8 cellular contexts compared by ENCODE assay signal in genomic region chr7:30478349-30479228, GRCh38. TPM values are rescaled to one million over a fixed set of nuclear protein-coding genes. Genes with fewer than 3 reads are reported as not detected.
DNase-seq lines count a peak whose midpoint lies in the region; ATAC-seq, FAIRE-seq and TF ChIP-seq lines count a peak whose summit lies in the region.

A gene with protein sequence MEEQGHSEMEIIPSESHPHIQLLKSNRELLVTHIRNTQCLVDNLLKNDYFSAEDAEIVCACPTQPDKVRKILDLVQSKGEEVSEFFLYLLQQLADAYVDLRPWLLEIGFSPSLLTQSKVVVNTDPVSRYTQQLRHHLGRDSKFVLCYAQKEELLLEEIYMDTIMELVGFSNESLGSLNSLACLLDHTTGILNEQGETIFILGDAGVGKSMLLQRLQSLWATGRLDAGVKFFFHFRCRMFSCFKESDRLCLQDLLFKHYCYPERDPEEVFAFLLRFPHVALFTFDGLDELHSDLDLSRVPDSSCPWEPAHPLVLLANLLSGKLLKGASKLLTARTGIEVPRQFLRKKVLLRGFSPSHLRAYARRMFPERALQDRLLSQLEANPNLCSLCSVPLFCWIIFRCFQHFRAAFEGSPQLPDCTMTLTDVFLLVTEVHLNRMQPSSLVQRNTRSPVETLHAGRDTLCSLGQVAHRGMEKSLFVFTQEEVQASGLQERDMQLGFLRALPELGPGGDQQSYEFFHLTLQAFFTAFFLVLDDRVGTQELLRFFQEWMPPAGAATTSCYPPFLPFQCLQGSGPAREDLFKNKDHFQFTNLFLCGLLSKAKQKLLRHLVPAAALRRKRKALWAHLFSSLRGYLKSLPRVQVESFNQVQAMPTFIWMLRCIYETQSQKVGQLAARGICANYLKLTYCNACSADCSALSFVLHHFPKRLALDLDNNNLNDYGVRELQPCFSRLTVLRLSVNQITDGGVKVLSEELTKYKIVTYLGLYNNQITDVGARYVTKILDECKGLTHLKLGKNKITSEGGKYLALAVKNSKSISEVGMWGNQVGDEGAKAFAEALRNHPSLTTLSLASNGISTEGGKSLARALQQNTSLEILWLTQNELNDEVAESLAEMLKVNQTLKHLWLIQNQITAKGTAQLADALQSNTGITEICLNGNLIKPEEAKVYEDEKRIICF (minus strand): TSS chr7:30478784. CDS start chr7:30456921, 21,863 bp downstream.

- H3K79me1 ChIP-seq in H1 (ENCODE audit: low read depth, low read length): no peaks in the 10 kb centered on the region; the same call in 1 of the 2 replicates
- H3K79me1 ChIP-seq in mesenchymal stem cell (replicated peaks; ENCODE audit: low read length, poor library complexity, severe bottlenecking): peaks cover 14% of the 10 kb centered on the region

- H3K27me3 ChIP-seq in H1 (replicated peaks in 1 of 4; ENCODE audit: control insufficient read depth in 3 of 4, extremely low read depth in 1 of 4, insufficient read depth in 3 of 4, low read length in 3 of 4) (peaks cover 0 to 7% (median 3%) of the 10 kb centered on the region in 4 experiments; a peak in 4 of 7 replicates), mesenchymal stem cell (ENCODE audit: control insufficient read depth in 1 of 2, insufficient read depth in 1 of 2, low read length in 2 of 2) (no peaks in the 10 kb centered on the region)

- H3K4me2 ChIP-seq in H1 (ENCODE audit: insufficient read depth in 1 of 2, low read depth in 2 of 2, low read length in 2 of 2): peak within 1 kb of the TSS; percentile 82 to 96
- peak within 1 kb of the TSS; percentile 84 for H3K4me2 ChIP-seq in mesenchymal stem cell (ENCODE audit: low read length, poor library complexity, severe bottlenecking)

- H2AK5ac ChIP-seq in H1 (ENCODE audit: low read depth, low read length) (no peak within 1 kb of the TSS), mesenchymal stem cell (ENCODE audit: low read length, severe bottlenecking) (no peak within 1 kb of the TSS)

- no peak for FAIRE-seq in H1 (lab: Jason Lieb, UNC)

- no peaks in the 10 kb centered on the region for H4K20me1 ChIP-seq in H1 (replicated peaks in 1 of 2; ENCODE audit: control insufficient read depth in 1 of 2, insufficient read depth in 2 of 2, low read length in 2 of 2)

- ATAC-seq in HG03442 (IDR thresholded peaks at IDR 0.05; ENCODE audit: unreplicated experiment): peak; percentile 81

- H2BK15ac ChIP-seq in H1 (ENCODE audit: low read length) (no peak within 1 kb of the TSS; the same call in 1 of the 2 replicates), mesenchymal stem cell (ENCODE audit: low read depth, poor library complexity, severe bottlenecking) (peak within 1 kb of the TSS; percentile 71)

- H3K14ac ChIP-seq in H1 (ENCODE audit: insufficient read length) (no peak within 1 kb of the TSS), mesenchymal stem cell (ENCODE audit: low read length in 2 of 2) (peak within 1 kb of the TSS in 1 of 2 experiments; percentile 57)

- peak within 1 kb of the TSS; percentile 81 for H4K8ac ChIP-seq in H1 (ENCODE audit: extremely low read depth, insufficient read depth, low read length)
- H4K8ac ChIP-seq in mesenchymal stem cell (ENCODE audit: low read length): peak within 1 kb of the TSS; percentile 96

- no peaks in the 10 kb centered on the region for H3K79me2 ChIP-seq in H1 (ENCODE audit: control insufficient read depth in 1 of 2, insufficient read depth in 2 of 2, low read length in 2 of 2)

- H2BK20ac ChIP-seq in H1 (ENCODE audit: low read length): no peak within 1 kb of the TSS

- H2BK12ac ChIP-seq in H1 (ENCODE audit: low read depth, low read length) (peak within 1 kb of the TSS; percentile 75; the same call in 1 of the 2 replicates), mesenchymal stem cell (ENCODE audit: low read length in 2 of 2) (peak within 1 kb of the TSS in 1 of 2 experiments; percentile 27)

- H4K5ac ChIP-seq in H1 (ENCODE audit: insufficient read length, low read depth, low read length): no peak within 1 kb of the TSS

- H4K91ac ChIP-seq in H1 (replicated peaks; ENCODE audit: insufficient read length, low read length): peak within 1 kb of the TSS; percentile 49
- H4K91ac ChIP-seq in mesenchymal stem cell (ENCODE audit: low read length): peak within 1 kb of the TSS; percentile 36

- peaks cover 11% of the 10 kb centered on the region; the same call in 1 of the 2 replicates for H3K23me2 ChIP-seq in H1 (ENCODE audit: low read depth, low read length)

- H3K18ac ChIP-seq in H1 (ENCODE audit: extremely low read depth, low read length) (peak within 1 kb of the TSS; percentile 88), mesenchymal stem cell (ENCODE audit: low read depth in 1 of 2, low read length in 2 of 2) (peak within 1 kb of the TSS; percentile 48 to 73)

- no peaks in the 10 kb centered on the region for H3K36me3 ChIP-seq in H1 (ENCODE audit: control insufficient read depth in 2 of 4, insufficient read depth in 4 of 4, low read length in 3 of 4)
- no peaks in the 10 kb centered on the region for H3K36me3 ChIP-seq in mesenchymal stem cell (ENCODE audit: control insufficient read depth in 1 of 2, insufficient read depth in 2 of 2, low read depth in 1 of 2, low read length in 2 of 2)

- H3K9ac ChIP-seq in H1 (replicated peaks in 1 of 4; ENCODE audit: extremely low read depth in 1 of 4, low read depth in 3 of 4, low read length in 3 of 4) (peak within 1 kb of the TSS; percentile 65 to 81 (median 70)), mesenchymal stem cell (ENCODE audit: low read length) (peak within 1 kb of the TSS; percentile 93)

- POLR2A ChIA-PET in H1 (lab: Charles Lee; ENCODE audit: partially characterized antibody): interaction anchor here (0.6 to 2.5 kb wide), 14 partner anchors 9 to 117 kb away, joined by 3 to 11 read pairs (median 3); no protein-coding TSS in a partner anchor

- H3K23ac ChIP-seq in H1 (ENCODE audit: insufficient read length): no peak within 1 kb of the TSS
- peak within 1 kb of the TSS in 1 of 2 experiments; percentile 9 for H3K23ac ChIP-seq in mesenchymal stem cell (ENCODE audit: low read length in 2 of 2)

- TF ChIP-seq EP300 in H1 (IDR thresholded peaks at IDR 0.05; ENCODE audit: borderline replicate concordance in 1 of 2, low read depth in 2 of 2, low read length in 2 of 2): no peak

- H2BK120ac ChIP-seq in H1 (replicated peaks; ENCODE audit: low read depth, low read length) (peak within 1 kb of the TSS; percentile 58), mesenchymal stem cell (ENCODE audit: low read depth, low read length) (peak within 1 kb of the TSS; percentile 13)

- H3K4me3 ChIP-seq in H1 (ENCODE audit: extremely low read depth in 1 of 4, insufficient read depth in 2 of 4, low read depth in 3 of 4, low read length in 4 of 4): peak within 1 kb of the TSS; percentile 57 to 83 (median 59)
- H3K4me3 ChIP-seq in mesenchymal stem cell (ENCODE audit: insufficient read depth in 1 of 2, low read depth in 1 of 2, low read length in 2 of 2): peak within 1 kb of the TSS; percentile 66 to 91

- peak in 1 of 2 experiments; percentile 40; a peak in 2 of 3 replicates for TF ChIP-seq POLR2A in H1 (IDR thresholded peaks at IDR 0.05; ENCODE audit: control extremely low read depth in 1 of 2, low read depth in 2 of 2, low read length in 2 of 2)

- DNase-seq in C1 segment of cervical spinal cord (lab: John Stamatoyannopoulos, UW) (peak in 12 of 14 donors; percentile 31 to 75 (median 67)), GM19238 (ENCODE audit: insufficient read length, low spot score) (peak; percentile 56), NCI-H774 (lab: John Stamatoyannopoulos, UW) (peak; percentile 72), H1 (ENCODE audit: low read depth in 1 of 2, low spot score in 2 of 2) (peak; percentile 10 to 81), mesenchymal stem cell (peak; percentile 75)
- DNase-seq in activated CD8-positive, alpha-beta memory T cell treated with anti-CD3 and anti-CD28 coated beads for 4 hours (ENCODE audit: low read depth in 2 of 2): peak; percentile 17 to 31
- DNase-seq in stimulated activated CD8-positive, alpha-beta memory T cell treated with anti-CD3 and anti-CD28 coated beads, Interleukin-12 subunit alpha, Interleukin-12 subunit beta, amount 100 ng/mL, for 4 hours (ENCODE audit: low read depth): peak; percentile 56

- no peak within 1 kb of the TSS for H3K4ac ChIP-seq in H1 (replicated peaks; ENCODE audit: insufficient read length, low read depth, low read length)
- peak within 1 kb of the TSS; percentile 9 to 42 for H3K4ac ChIP-seq in mesenchymal stem cell (ENCODE audit: low read depth in 1 of 2, low read length in 2 of 2)

- no peak for TF ChIP-seq RAD21 in H1 (IDR thresholded peaks at IDR 0.05 in 1 of 2, conservative IDR thresholded peaks at IDR 0.05 in 1 of 2; ENCODE audit: low read depth in 2 of 2, low read length in 2 of 2)

- H3K56ac ChIP-seq in H1 (replicated peaks; ENCODE audit: insufficient read length, low read depth, low read length): no peak within 1 kb of the TSS

- CTCF ChIA-PET in H1 (lab: Charles Lee; ENCODE audit: partially characterized antibody): interaction anchor here (0.6 to 1.9 kb wide), 13 partner anchors 10 to 314 kb away, joined by 3 to 9 read pairs (median 3); no protein-coding TSS in a partner anchor

- WGBS in H1 (ENCODE audit: extremely low coverage in 1 of 2, insufficient coverage in 1 of 2, insufficient read length in 1 of 2, insufficient replicate concordance in 2 of 2, low coverage in 1 of 2, low lambda C conversion rate in 2 of 2, missing lambda C conversion rate in 1 of 2), 2 experiments: 4% methylated on average over 70 of the region's 77 CpGs; no CpG with 5 or more reads in 1 of the 2 experiments
- under 1% methylated on average over 70 of the region's 77 CpGs for WGBS in mesenchymal stem cell

- no peak within 1 kb of the TSS; the same call in 1 of the 2 replicates for H2BK5ac ChIP-seq in H1 (ENCODE audit: low read depth, low read length)
- peak within 1 kb of the TSS; percentile 59 for H2BK5ac ChIP-seq in mesenchymal stem cell (ENCODE audit: low read depth, low read length, poor library complexity, severe bottlenecking)

- peaks cover 2 to 5% (median 4%) of the 10 kb centered on the region in 4 experiments; a peak in 4 of 7 replicates for H3K4me1 ChIP-seq in H1 (replicated peaks in 1 of 4; ENCODE audit: control insufficient read depth in 3 of 4, insufficient read depth in 4 of 4, low read length in 3 of 4)
- H3K4me1 ChIP-seq in mesenchymal stem cell (ENCODE audit: control insufficient read depth, insufficient read depth, low read depth, low read length): peaks cover 6% of the 10 kb centered on the region

- no peak for TF ChIP-seq CTCF in H1 (IDR thresholded peaks at IDR 0.05; ENCODE audit: control extremely low read depth in 1 of 3, insufficient read depth in 1 of 3, low read depth in 1 of 3, low read length in 3 of 3)

- H3K27ac ChIP-seq in H1 (ENCODE audit: low read depth, low read length) (no peak within 1 kb of the TSS), mesenchymal stem cell (ENCODE audit: low read length, poor library complexity, severe bottlenecking) (peak within 1 kb of the TSS; percentile 70)

- peak within 1 kb of the TSS; percentile 74 for H2AFZ ChIP-seq in H1 (ENCODE audit: low read length)
- peak within 1 kb of the TSS; percentile 59 for H2AFZ ChIP-seq in mesenchymal stem cell (ENCODE audit: low read depth, low read length)

- H3K9me3 ChIP-seq in H1 (ENCODE audit: insufficient read depth in 2 of 2, low read depth in 1 of 2, low read length in 1 of 2) (no peaks in the 10 kb centered on the region), mesenchymal stem cell (ENCODE audit: control insufficient read depth, low read length) (no peaks in the 10 kb centered on the region)

RNA-seq across cellular contexts. Expression of the gene that starts here (rescaled TPM):
- total RNA-seq in H1 (2021; fragmentation: NEBNext Ultra II Directional; extraction: Animal tissue kit (Norgen Biotek cat#: 25700)): 6.0 and 6.5 TPM in 2 replicates
- 3.8 and 4.1 TPM in 2 replicates for polyA plus RNA-seq in H1 (2011; rRNA removed)
- polyA plus RNA-seq in H1 (2011; cell fraction: cytosol; rRNA removed): 4.0 TPM
- 8.3 TPM for polyA plus RNA-seq in H1 (2011; cell fraction: nucleus; rRNA removed)
- 3.9 to 4.6 TPM (median 4.1 TPM) in 4 replicates for polyA plus RNA-seq in H1 (2012, experiment 1 of 2)
- polyA plus RNA-seq in H1 (2012, experiment 2 of 2): 3.0 TPM
- polyA plus RNA-seq in H1 (2013, experiment 1 of 2): 4.5 TPM
- 4.3 TPM for polyA plus RNA-seq in H1 (2013, experiment 2 of 2)
- 5.6 and 5.9 TPM in 2 replicates for polyA minus RNA-seq in H1 (2011; rRNA and poly(A)+ RNA removed)
- 4.0 TPM for polyA minus RNA-seq in H1 (2011; cell fraction: cytosol; rRNA and poly(A)+ RNA removed)
- 10.1 TPM for polyA minus RNA-seq in H1 (2011; cell fraction: nucleus; rRNA and poly(A)+ RNA removed)
- 1.1 TPM for polyA plus RNA-seq in mesenchymal stem cell (2013, experiment 1 of 2)
- 1.1 TPM for polyA plus RNA-seq in mesenchymal stem cell (2013, experiment 2 of 2)

Comparison
In these comparisons a context has a peak if more than half of its experiments do, and no peak if none do; other contexts are left out.
1. DNase-seq: peak in every context shown above with its lines; median percentile 75 in mesenchymal stem cell; 72 in NCI-H774; 67 in C1 segment of cervical spinal cord; 56 in GM19238; 56 in stimulated activated CD8-positive, alpha-beta memory T cell treated with anti-CD3 and anti-CD28 coated beads, Interleukin-12 subunit alpha, Interleukin-12 subunit beta, amount 100 ng/mL, for 4 hours; 46 in H1; 24 in activated CD8-positive, alpha-beta memory T cell treated with anti-CD3 and anti-CD28 coated beads for 4 hours.